ENCODE assay signal across 8 cellular contexts in genomic region chr12:111428728-111429175, GRCh38. TPM values are rescaled to one million over a fixed set of nuclear protein-coding genes. Genes with fewer than 3 reads are reported as not detected.
DNase-seq lines count a peak whose midpoint lies in the region; ATAC-seq, FAIRE-seq and TF ChIP-seq lines count a peak whose summit lies in the region.

No MANE protein-coding gene starts in this region.

- peaks cover 6% of the 10 kb centered on the region for H3K36me3 ChIP-seq in fibroblast of lung (ENCODE audit: control insufficient read depth, insufficient read depth, low read length)

- H2AFZ ChIP-seq in fibroblast of lung (ENCODE audit: low read length), result no peak overlapping the region

- no peak overlapping the region for H3K4me3 ChIP-seq in fibroblast of lung (replicated peaks in 1 of 4; ENCODE audit: control extremely low read depth in 1 of 4, insufficient read depth in 1 of 4, low read depth in 3 of 4, low read length in 4 of 4)

- H3K4me1 Mint-ChIP-seq in stimulated activated effector memory CD8-positive, alpha-beta T cell treated with anti-CD3 and anti-CD28 coated beads, Interleukin-12 subunit alpha, Interleukin-12 subunit beta, amount 100 ng/mL, for 72 hours, result peaks cover 90% of the 10 kb centered on the region

- DNase-seq in GM19239 (ENCODE audit: insufficient read length, low spot score) (no peak), UCSD-AML1 (lab: John Stamatoyannopoulos, UW; ENCODE audit: unreplicated experiment) (peak; percentile 90), fibroblast of lung (ENCODE audit: low read depth in 2 of 2) (no peak), mucosa of gallbladder (ENCODE audit: low spot score) (no peak), NCI-H1694 treated with DMSO at 0.1 percent for 48 hours (lab: John Stamatoyannopoulos, UW) (no peak)
- no peak for DNase-seq in stimulated activated effector memory CD8-positive, alpha-beta T cell treated with anti-CD3 and anti-CD28 coated beads, Interleukin-12 subunit alpha, Interleukin-12 subunit beta, amount 100 ng/mL, for 72 hours (ENCODE audit: low spot score in 2 of 2)
- DNase-seq in activated CD4-positive, CD25-positive, alpha-beta regulatory T cell treated with anti-CD3 and anti-CD28 coated beads, Interleukin-2, amount 50 U/mL, for 72 hours, result no peak

- H3K9me3 Mint-ChIP-seq in stimulated activated effector memory CD8-positive, alpha-beta T cell treated with anti-CD3 and anti-CD28 coated beads, Interleukin-12 subunit alpha, Interleukin-12 subunit beta, amount 100 ng/mL, for 72 hours, result no peaks in the 10 kb centered on the region

- no peak for ATAC-seq in stimulated activated effector memory CD8-positive, alpha-beta T cell treated with anti-CD3 and anti-CD28 coated beads, Interleukin-12 subunit alpha, Interleukin-12 subunit beta, amount 100 ng/mL, for 72 hours
- no peak for ATAC-seq in HG02571 (IDR thresholded peaks at IDR 0.05; ENCODE audit: unreplicated experiment)

- TF ChIP-seq CTCF in fibroblast of lung (conservative IDR thresholded peaks at IDR 0.05 in 1 of 2, IDR thresholded peaks at IDR 0.05 in 1 of 2; ENCODE audit: low read depth in 1 of 2, low read length in 2 of 2), result no peak

- no peak overlapping the region for H3K4me2 ChIP-seq in fibroblast of lung (ENCODE audit: extremely low read depth, insufficient read depth, low read length)

- H3K9ac ChIP-seq in fibroblast of lung (ENCODE audit: insufficient read depth, low read length), result peak overlapping the region; percentile 7

- no peaks in the 10 kb centered on the region for H4K20me1 ChIP-seq in fibroblast of lung (ENCODE audit: control insufficient read depth, extremely low read depth, insufficient read depth, low read length)

- FAIRE-seq in GM19239 (lab: Jason Lieb, UNC), result peak; percentile 87

- peaks cover 87% of the 10 kb centered on the region for H3K79me2 ChIP-seq in fibroblast of lung (ENCODE audit: control insufficient read depth, insufficient read depth, low read length)

- no peaks in the 10 kb centered on the region for H3K27me3 ChIP-seq in fibroblast of lung (ENCODE audit: control insufficient read depth, insufficient read depth, low read length)

- H3K4me3 Mint-ChIP-seq in stimulated activated effector memory CD8-positive, alpha-beta T cell treated with anti-CD3 and anti-CD28 coated beads, Interleukin-12 subunit alpha, Interleukin-12 subunit beta, amount 100 ng/mL, for 72 hours, result peak overlapping the region; percentile 83

- H3K4me1 ChIP-seq in fibroblast of lung (ENCODE audit: control insufficient read depth, extremely low read depth, insufficient read depth, low read length), result peaks cover 26% of the 10 kb centered on the region

- H3K9me3 ChIP-seq in fibroblast of lung (ENCODE audit: control insufficient read depth, insufficient read depth, low read depth, low read length), result no peaks in the 10 kb centered on the region

- peak overlapping the region; percentile 20 for H3K27ac ChIP-seq in fibroblast of lung (ENCODE audit: insufficient read depth, low read length)

- peaks cover 51% of the 10 kb centered on the region for H3K36me3 Mint-ChIP-seq in stimulated activated effector memory CD8-positive, alpha-beta T cell treated with anti-CD3 and anti-CD28 coated beads, Interleukin-12 subunit alpha, Interleukin-12 subunit beta, amount 100 ng/mL, for 72 hours

- H3K27ac Mint-ChIP-seq in stimulated activated effector memory CD8-positive, alpha-beta T cell treated with anti-CD3 and anti-CD28 coated beads, Interleukin-12 subunit alpha, Interleukin-12 subunit beta, amount 100 ng/mL, for 72 hours, result peak overlapping the region; percentile 84

RNA-seq across cellular contexts. Expression of gene SH2B3, which starts 23.0 kb away (rescaled TPM):
- 7.4 and 18.0 TPM in 2 replicates for total RNA-seq in fibroblast of lung
- polyA plus RNA-seq in fibroblast of lung, result 29.2 and 32.0 TPM in 2 replicates
- 21.3 and 28.0 TPM in 2 replicates for polyA plus RNA-seq in fibroblast of lung (2012)
- 52.3 and 55.9 TPM in 2 replicates for polyA minus RNA-seq in fibroblast of lung (ENCODE audit: low replicate concordance)
- total RNA-seq in mucosa of gallbladder, result 21.8 TPM

RNA-seq across cellular contexts. Expression of gene PHETA1, which starts 59.9 kb away (rescaled TPM):
- total RNA-seq in fibroblast of lung (3.8 and 4.1 TPM in 2 replicates), mucosa of gallbladder (24.1 TPM)
- polyA plus RNA-seq in fibroblast of lung, result 2.6 and 3.4 TPM in 2 replicates
- 3.9 and 7.2 TPM in 2 replicates for polyA plus RNA-seq in fibroblast of lung (2012)
- 3.1 and 3.4 TPM in 2 replicates for polyA minus RNA-seq in fibroblast of lung (ENCODE audit: low replicate concordance)
